8 cellular contexts compared by ENCODE assay signal in the genomic region with DNA sequence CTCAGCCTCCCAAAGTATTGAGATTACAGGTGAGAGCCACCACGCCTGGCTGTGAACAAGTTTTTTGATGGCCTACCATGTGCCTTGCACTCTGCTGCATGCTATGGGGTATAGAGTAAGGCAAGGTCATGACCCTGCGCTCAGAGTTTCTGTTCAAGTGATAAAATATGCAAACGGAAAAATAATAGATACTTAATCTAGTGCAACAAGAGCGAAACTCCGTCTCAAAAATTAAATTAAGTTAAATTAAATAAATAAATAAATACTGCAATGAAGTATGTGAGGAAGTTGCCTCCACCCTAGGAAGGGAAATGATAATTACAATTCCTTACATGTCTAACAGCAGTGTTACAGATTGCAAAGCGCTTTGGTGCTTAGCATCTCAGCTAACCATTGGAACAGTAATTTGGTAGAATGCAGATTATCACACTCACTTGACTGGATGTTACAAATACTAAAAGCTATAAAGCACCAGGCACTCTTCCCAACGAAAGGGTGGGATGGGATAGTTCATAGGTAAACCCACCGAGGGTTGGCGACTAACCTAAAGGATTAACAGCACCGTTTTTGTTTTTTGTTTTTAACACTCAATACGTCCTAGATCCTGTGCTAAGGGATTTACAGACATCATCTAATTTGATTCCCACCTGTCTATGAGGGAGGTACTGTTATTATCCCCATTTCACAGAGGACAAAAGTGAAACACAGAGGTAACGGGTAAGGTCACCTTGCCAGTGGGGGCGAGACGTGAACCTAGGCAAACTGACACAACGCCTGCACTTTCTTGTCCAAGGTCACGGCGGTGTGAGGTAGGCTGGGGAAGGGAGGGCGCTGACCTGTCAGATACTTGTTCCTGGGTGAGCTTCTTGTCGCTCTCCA. TPM values are rescaled to one million over a fixed set of nuclear protein-coding genes. Genes with fewer than 3 reads are reported as not detected.
DNase-seq lines count a peak whose midpoint lies in the region; ATAC-seq and TF ChIP-seq lines count a peak whose summit lies in the region.

No MANE protein-coding gene starts in this region.

- H3K9me3 ChIP-seq in HCT116 (ENCODE audit: control insufficient read depth in 1 of 2, insufficient read depth in 1 of 2, low read depth in 1 of 2, low read length in 2 of 2) (no peaks in the 10 kb centered on the region), iPS-15b (ENCODE audit: control insufficient read depth, insufficient read depth, low read length) (no peaks in the 10 kb centered on the region)

- H3K36me3 ChIP-seq in HCT116 (ENCODE audit: control insufficient read depth in 1 of 2, insufficient read depth in 2 of 2, low read length in 2 of 2) = peaks cover 0 to 17% of the 10 kb centered on the region in 2 experiments; a peak in 1 of 4 replicates
- peaks cover 6% of the 10 kb centered on the region for H3K36me3 ChIP-seq in iPS-15b (ENCODE audit: control insufficient read depth, insufficient read depth, low read length)

- TSS peak; percentile 47 for BruUV-seq in HCT116 (replicated peaks; lab: Mats Ljungman, UMichigan)

- H4K20me1 ChIP-seq in HCT116 (ENCODE audit: insufficient read depth) = no peaks in the 10 kb centered on the region

- POLR2A ChIA-PET in HCT116 (lab: Charles Lee) = interaction anchor here (0.6 kb wide), 1 partner anchor 362 kb away, joined by 3 read pairs; no protein-coding TSS in a partner anchor

- peak overlapping the region; percentile 64; the same call in 1 of the 2 replicates for H3K27ac ChIP-seq in HCT116 (ENCODE audit: low read depth, low read length)

- no peak for TF ChIP-seq POLR2A in HCT116 (IDR thresholded peaks at IDR 0.05; ENCODE audit: borderline replicate concordance, extremely low read depth, insufficient read depth, insufficient read length)

- no peaks in the 10 kb centered on the region for H3K27me3 Mint-ChIP-seq in activated T-helper 1 cell treated with anti-CD3 and anti-CD28 coated beads, Interleukin-12 subunit alpha, Interleukin-12 subunit beta, Interleukin-2, Interleukin-4 antibody, amounts not matched to agents 30 ng/mL and 10 ng/mL and 1 ng/mL, durations not matched to agents 14 hours and 24 hours and 36 hours (ENCODE audit: insufficient read depth)
- no peaks in the 10 kb centered on the region for H3K27me3 Mint-ChIP-seq in stimulated activated naive CD8-positive, alpha-beta T cell treated with anti-CD3 and anti-CD28 coated beads, Interleukin-15, amount 100 ng/mL, for 72 hours

- H3K27ac Mint-ChIP-seq in activated T-helper 1 cell treated with anti-CD3 and anti-CD28 coated beads, Interleukin-12 subunit alpha, Interleukin-12 subunit beta, Interleukin-2, Interleukin-4 antibody, amounts not matched to agents 30 ng/mL and 10 ng/mL and 1 ng/mL, durations not matched to agents 14 hours and 24 hours and 36 hours = peak overlapping the region; percentile 99
- H3K27ac Mint-ChIP-seq in stimulated activated naive CD8-positive, alpha-beta T cell treated with anti-CD3 and anti-CD28 coated beads, Interleukin-15, amount 100 ng/mL, for 72 hours = peak overlapping the region; percentile 99

- peaks cover 33% of the 10 kb centered on the region for H3K4me1 Mint-ChIP-seq in activated T-helper 1 cell treated with anti-CD3 and anti-CD28 coated beads, Interleukin-12 subunit alpha, Interleukin-12 subunit beta, Interleukin-2, Interleukin-4 antibody, amounts not matched to agents 30 ng/mL and 10 ng/mL and 1 ng/mL, durations not matched to agents 14 hours and 24 hours and 36 hours (ENCODE audit: low read depth)
- peaks cover 31% of the 10 kb centered on the region for H3K4me1 Mint-ChIP-seq in stimulated activated naive CD8-positive, alpha-beta T cell treated with anti-CD3 and anti-CD28 coated beads, Interleukin-15, amount 100 ng/mL, for 72 hours

- peak overlapping the region; percentile 98 for H3K4me3 Mint-ChIP-seq in activated T-helper 1 cell treated with anti-CD3 and anti-CD28 coated beads, Interleukin-12 subunit alpha, Interleukin-12 subunit beta, Interleukin-2, Interleukin-4 antibody, amounts not matched to agents 30 ng/mL and 10 ng/mL and 1 ng/mL, durations not matched to agents 14 hours and 24 hours and 36 hours
- H3K4me3 Mint-ChIP-seq in stimulated activated naive CD8-positive, alpha-beta T cell treated with anti-CD3 and anti-CD28 coated beads, Interleukin-15, amount 100 ng/mL, for 72 hours = peak overlapping the region; percentile 95 to 97

- peaks cover 28% of the 10 kb centered on the region for H3K36me3 Mint-ChIP-seq in activated T-helper 1 cell treated with anti-CD3 and anti-CD28 coated beads, Interleukin-12 subunit alpha, Interleukin-12 subunit beta, Interleukin-2, Interleukin-4 antibody, amounts not matched to agents 30 ng/mL and 10 ng/mL and 1 ng/mL, durations not matched to agents 14 hours and 24 hours and 36 hours (ENCODE audit: low read depth)

- ATAC-seq in HCT116 = no peak
- no peak for ATAC-seq in stimulated activated naive CD8-positive, alpha-beta T cell treated with anti-CD3 and anti-CD28 coated beads, Interleukin-15, amount 100 ng/mL, for 72 hours
- ATAC-seq in HG03442 (IDR thresholded peaks at IDR 0.05; ENCODE audit: unreplicated experiment) = no peak
- no peak for ATAC-seq in GM21360 (IDR thresholded peaks at IDR 0.05; ENCODE audit: unreplicated experiment)
- ATAC-seq in GM19395 (IDR thresholded peaks at IDR 0.05; ENCODE audit: unreplicated experiment) = no peak

- H3K4me1 ChIP-seq in HCT116 (ENCODE audit: control insufficient read depth in 1 of 2, insufficient read depth in 2 of 2, low read length in 2 of 2) = peaks cover 8 to 21% of the 10 kb centered on the region in 2 experiments
- no peaks in the 10 kb centered on the region for H3K4me1 ChIP-seq in iPS-15b (ENCODE audit: control insufficient read depth, insufficient read depth, low read length)

- H3K79me2 ChIP-seq in HCT116 (ENCODE audit: insufficient read depth, low read length) = peaks cover 57% of the 10 kb centered on the region

- H3K9me2 ChIP-seq in HCT116 (ENCODE audit: insufficient read depth) = no peaks in the 10 kb centered on the region

- H3K4me2 ChIP-seq in HCT116 (ENCODE audit: low read length) = peak overlapping the region; percentile 94

- H3K4me3 ChIP-seq in HCT116 (replicated peaks in 1 of 2; ENCODE audit: low read depth in 1 of 2, low read length in 2 of 2) = peak overlapping the region; percentile 97
- peak overlapping the region; percentile 98 for H3K4me3 ChIP-seq in iPS-15b (ENCODE audit: low read depth, low read length)

- H3K27me3 ChIP-seq in HCT116 (ENCODE audit: insufficient read depth, low read length) (no peaks in the 10 kb centered on the region), iPS-15b (ENCODE audit: control insufficient read depth, insufficient read depth, low read length) (no peaks in the 10 kb centered on the region)

- H3K9ac ChIP-seq in HCT116 (ENCODE audit: low read length) = peak overlapping the region; percentile 88
- peak overlapping the region; percentile 71 for H3K9ac ChIP-seq in iPS-15b (ENCODE audit: low read depth, low read length)

- intact Hi-C loops in HCT116 (cut with micrococcal nuclease) = no loop called here
- intact Hi-C loops in activated T-helper 1 cell treated with anti-CD3 and anti-CD28 coated beads, Interleukin-12 subunit alpha, Interleukin-12 subunit beta, Interleukin-2, Interleukin-4 antibody, amounts not matched to agents 30 ng/mL and 10 ng/mL and 1 ng/mL, durations not matched to agents 14 hours and 24 hours and 36 hours (cut with micrococcal nuclease) = loop anchor here (1.0 to 2.0 kb wide), 13 partner anchors 14 to 663 kb away; a partner anchor contains a TSS

- H3K9me3 Mint-ChIP-seq in activated T-helper 1 cell treated with anti-CD3 and anti-CD28 coated beads, Interleukin-12 subunit alpha, Interleukin-12 subunit beta, Interleukin-2, Interleukin-4 antibody, amounts not matched to agents 30 ng/mL and 10 ng/mL and 1 ng/mL, durations not matched to agents 14 hours and 24 hours and 36 hours = no peaks in the 10 kb centered on the region
- H3K9me3 Mint-ChIP-seq in stimulated activated naive CD8-positive, alpha-beta T cell treated with anti-CD3 and anti-CD28 coated beads, Interleukin-15, amount 100 ng/mL, for 72 hours = no peaks in the 10 kb centered on the region

- TF ChIP-seq CTCF in HCT116 (IDR thresholded peaks at IDR 0.05 in 2 of 3, conservative IDR thresholded peaks at IDR 0.05 in 1 of 3; ENCODE audit: borderline replicate concordance in 1 of 3, insufficient read depth in 1 of 3, low read depth in 2 of 3, low read length in 2 of 3) = no peak

- RAD21 ChIA-PET in HCT116 (lab: Charles Lee; ENCODE audit: low non-redundant PET in 1 of 2, low total read pairs in 2 of 2, uncharacterized antibody in 2 of 2, unreplicated experiment in 2 of 2) = interaction anchor here in 1 of 2 experiments (0.6 kb wide), 1 partner anchor 198 kb away, joined by 10 read pairs; no protein-coding TSS in a partner anchor

- H2AFZ ChIP-seq in HCT116 (ENCODE audit: low read depth, low read length, poor library complexity, severe bottlenecking) = no peak overlapping the region

- CTCF ChIA-PET in HCT116 (lab: Charles Lee) = no interaction called here

- no peak for TF ChIP-seq RAD21 in HCT116 (IDR thresholded peaks at IDR 0.05; ENCODE audit: low read depth)

- no peak for DNase-seq in HCT116 (ENCODE audit: low read depth, low spot score)
- DNase-seq in activated T-helper 1 cell treated with anti-CD3 and anti-CD28 coated beads, Interleukin-12 subunit alpha, Interleukin-12 subunit beta, Interleukin-2, Interleukin-4 antibody, amounts not matched to agents 30 ng/mL and 10 ng/mL and 1 ng/mL, durations not matched to agents 14 hours and 24 hours and 36 hours (ENCODE audit: low spot score) = no peak
- no peak for DNase-seq in stimulated activated naive CD8-positive, alpha-beta T cell treated with anti-CD3 and anti-CD28 coated beads, Interleukin-15, amount 100 ng/mL, for 72 hours
- DNase-seq in RKO (ENCODE audit: low spot score) = no peak

TF ChIP-seq in HCT116, 20 proteins besides CTCF, POLR2A, EP300 and RAD21 (continues in another document):
- TF ChIP-seq SIN3A (IDR thresholded peaks at IDR 0.05; ENCODE audit: low read depth) (no peak), CBX3 (IDR thresholded peaks at IDR 0.05; ENCODE audit: low read depth) (no peak)

RNA-seq across cellular contexts. Expression of a gene that starts 0.8 kb away (rescaled TPM):
- total RNA-seq in HCT116 (2021; ENCODE audit: unreplicated experiment) = 50.0 TPM
- 24.2 and 31.8 TPM in 2 replicates for polyA plus RNA-seq in HCT116 (2012)
- total RNA-seq in activated T-helper 1 cell treated with anti-CD3 and anti-CD28 coated beads, Interleukin-12 subunit alpha, Interleukin-12 subunit beta, Interleukin-2, Interleukin-4 antibody, amounts not matched to agents 30 ng/mL and 10 ng/mL and 1 ng/mL, durations not matched to agents 14 hours and 24 hours and 36 hours = 63.4 and 64.2 TPM in 2 replicates

RNA-seq across cellular contexts. Expression of a gene that starts 38.8 kb away (rescaled TPM):
- 12.4 TPM for total RNA-seq in HCT116 (2021; ENCODE audit: unreplicated experiment)
- polyA plus RNA-seq in HCT116 (2012) = 17.9 and 20.3 TPM in 2 replicates
- 38.8 and 43.1 TPM in 2 replicates for total RNA-seq in activated T-helper 1 cell treated with anti-CD3 and anti-CD28 coated beads, Interleukin-12 subunit alpha, Interleukin-12 subunit beta, Interleukin-2, Interleukin-4 antibody, amounts not matched to agents 30 ng/mL and 10 ng/mL and 1 ng/mL, durations not matched to agents 14 hours and 24 hours and 36 hours
